In the genomic region with DNA sequence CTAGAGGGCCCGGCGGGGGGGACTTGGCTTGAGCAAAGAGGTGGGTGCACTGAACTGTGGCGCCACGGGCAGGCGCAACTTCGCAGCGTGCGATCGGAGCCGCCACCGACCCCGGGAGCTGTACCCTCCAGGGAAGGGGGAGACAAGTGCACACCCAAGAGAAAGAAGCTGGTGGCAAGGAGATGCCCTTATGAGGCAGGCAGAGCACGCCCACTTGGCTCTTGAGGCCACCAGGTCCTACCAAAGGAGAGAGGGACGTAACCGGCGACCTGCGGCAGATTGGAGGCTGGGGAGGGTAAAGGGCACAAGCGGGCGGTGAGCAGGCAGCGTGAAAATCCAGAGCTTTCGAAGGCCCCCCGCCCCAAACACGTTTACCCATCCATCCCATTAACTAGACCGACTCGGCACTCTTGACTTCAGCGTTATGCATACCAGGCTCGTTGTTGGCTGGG, we compare ENCODE assay signal across 8 cellular contexts. TPM values are rescaled to one million over a fixed set of nuclear protein-coding genes. Genes with fewer than 3 reads are reported as not detected.
A peak's percentile ranks its signal among the peaks of the same experiment; 100 is the strongest.
DNase-seq lines count a peak whose midpoint lies in the region; ATAC-seq and TF ChIP-seq lines count a peak whose summit lies in the region.

No MANE protein-coding gene starts in this region.

- H3K27me3 ChIP-seq in CD8-positive, alpha-beta T cell (ENCODE audit: insufficient read depth, low read length), result peaks cover 93% of the 10 kb centered on the region
- peaks cover 98% of the 10 kb centered on the region for H3K27me3 ChIP-seq in HUES48 (ENCODE audit: control insufficient read depth, insufficient read depth, low read length)
- H3K27me3 ChIP-seq in kidney epithelial cell (ENCODE audit: control insufficient read depth, insufficient read depth, low read length), result peaks cover 53% of the 10 kb centered on the region

- H3K4me3 ChIP-seq in CD8-positive, alpha-beta T cell (ENCODE audit: low read depth, low read length), result peak overlapping the region; percentile 44
- peak overlapping the region; percentile 60 for H3K4me3 ChIP-seq in HUES48 (ENCODE audit: low read depth, low read length)
- H3K4me3 ChIP-seq in kidney epithelial cell (ENCODE audit: low read depth, low read length), result peak overlapping the region; percentile 45

- intact Hi-C loops in CD8-positive, alpha-beta T cell (cut with DNase I, micrococcal nuclease), result loop anchor here (2.0 to 10.0 kb wide), 9 partner anchors 15 to 667 kb away; partner anchors contain the start of genes DCAF17 (in 1 of the 2), HAT1 (in 1 of the 2), METTL8 (in 1 of the 2) and PDK1 (in 1 of the 2)
- intact Hi-C loops in activated T-helper 2 cell treated with anti-CD3 and anti-CD28 coated beads, Interferon-gamma antibody, Interleukin-2, Interleukin-4, amounts not matched to agents 10 μg/mL and 5 μg/mL and 100 μg/mL, durations not matched to agents 14 hours and 24 hours and 36 hours (cut with micrococcal nuclease), result loop anchor here (1.0 to 2.0 kb wide), 3 partner anchors 9 to 503 kb away; partner anchors contain the start of gene DLX1

- POLR2A ChIA-PET in CD8-positive, alpha-beta T cell (lab: Charles Lee), result interaction anchor here (1.1 to 2.0 kb wide), 4 partner anchors 10 to 20 kb away, joined by 4 to 9 read pairs (median 6); partner anchors contain the start of gene DLX1

- TF ChIP-seq CTCF in CD8-positive, alpha-beta T cell (IDR thresholded peaks at IDR 0.05), result no peak
- TF ChIP-seq CTCF in kidney epithelial cell (IDR thresholded peaks at IDR 0.05; ENCODE audit: insufficient read depth, low read length, poor library complexity, severe bottlenecking) (no peak), omental fat pad (IDR thresholded peaks at IDR 0.05) (no peak)

- no peak overlapping the region for H3K27ac Mint-ChIP-seq in CD8-positive, alpha-beta T cell
- no peak overlapping the region for H3K27ac Mint-ChIP-seq in activated T-helper 2 cell treated with anti-CD3 and anti-CD28 coated beads, Interferon-gamma antibody, Interleukin-2, Interleukin-4, amounts not matched to agents 10 μg/mL and 5 μg/mL and 100 μg/mL, durations not matched to agents 14 hours and 24 hours and 36 hours

- no peak overlapping the region for H3K27ac ChIP-seq in CD8-positive, alpha-beta T cell (ENCODE audit: low read depth, low read length)
- no peak overlapping the region for H3K27ac ChIP-seq in HUES48 (ENCODE audit: low read depth, low read length)

- H3K9me3 Mint-ChIP-seq in CD8-positive, alpha-beta T cell, result no peaks in the 10 kb centered on the region
- no peaks in the 10 kb centered on the region for H3K9me3 Mint-ChIP-seq in activated T-helper 2 cell treated with anti-CD3 and anti-CD28 coated beads, Interferon-gamma antibody, Interleukin-2, Interleukin-4, amounts not matched to agents 10 μg/mL and 5 μg/mL and 100 μg/mL, durations not matched to agents 14 hours and 24 hours and 36 hours

- no peak overlapping the region for H3K9ac ChIP-seq in HUES48 (ENCODE audit: low read depth, low read length)

- H3K36me3 ChIP-seq in CD8-positive, alpha-beta T cell (ENCODE audit: insufficient read depth, low read length), result no peaks in the 10 kb centered on the region
- H3K36me3 ChIP-seq in HUES48 (ENCODE audit: control insufficient read depth, insufficient read depth, low read length) (no peaks in the 10 kb centered on the region), kidney epithelial cell (ENCODE audit: control insufficient read depth, insufficient read depth, low read length) (no peaks in the 10 kb centered on the region)

- peak; percentile 11 for ATAC-seq in CD8-positive, alpha-beta T cell
- ATAC-seq in GM18873 (IDR thresholded peaks at IDR 0.05; ENCODE audit: low FRiP score, unreplicated experiment), result no peak
- ATAC-seq in HG02981 (IDR thresholded peaks at IDR 0.05; ENCODE audit: unreplicated experiment), result no peak
- no peak for ATAC-seq in omental fat pad (ENCODE audit: low FRiP score)

- DNase-seq in CD8-positive, alpha-beta T cell, result peak in 1 of 7 experiments; percentile 65
- no peak for DNase-seq in activated T-helper 2 cell treated with anti-CD3 and anti-CD28 coated beads, Interferon-gamma antibody, Interleukin-2, Interleukin-4, amounts not matched to agents 10 μg/mL and 5 μg/mL and 100 μg/mL, durations not matched to agents 14 hours and 24 hours and 36 hours (ENCODE audit: low spot score)
- DNase-seq in kidney epithelial cell (ENCODE audit: low read depth) (no peak), amygdala (lab: John Stamatoyannopoulos, UW) (no peak), omental fat pad (ENCODE audit: low spot score) (no peak)

- no peaks in the 10 kb centered on the region for H3K9me3 ChIP-seq in CD8-positive, alpha-beta T cell (ENCODE audit: low read length)
- H3K9me3 ChIP-seq in HUES48 (ENCODE audit: control insufficient read depth, insufficient read depth, low read length), result no peaks in the 10 kb centered on the region

- H3K27me3 Mint-ChIP-seq in CD8-positive, alpha-beta T cell (ENCODE audit: low read depth), result peaks cover 62% of the 10 kb centered on the region
- peaks cover 68% of the 10 kb centered on the region for H3K27me3 Mint-ChIP-seq in activated T-helper 2 cell treated with anti-CD3 and anti-CD28 coated beads, Interferon-gamma antibody, Interleukin-2, Interleukin-4, amounts not matched to agents 10 μg/mL and 5 μg/mL and 100 μg/mL, durations not matched to agents 14 hours and 24 hours and 36 hours (ENCODE audit: low read depth)

- peaks cover 81% of the 10 kb centered on the region for H3K4me1 ChIP-seq in CD8-positive, alpha-beta T cell (ENCODE audit: insufficient read depth, low read length)
- H3K4me1 ChIP-seq in HUES48 (ENCODE audit: control insufficient read depth, insufficient read depth, low read length), result peaks cover 30% of the 10 kb centered on the region

- H3K36me3 Mint-ChIP-seq in CD8-positive, alpha-beta T cell, result no peaks in the 10 kb centered on the region
- H3K36me3 Mint-ChIP-seq in activated T-helper 2 cell treated with anti-CD3 and anti-CD28 coated beads, Interferon-gamma antibody, Interleukin-2, Interleukin-4, amounts not matched to agents 10 μg/mL and 5 μg/mL and 100 μg/mL, durations not matched to agents 14 hours and 24 hours and 36 hours (ENCODE audit: low read depth), result peaks cover 4% of the 10 kb centered on the region

- H3K4me1 Mint-ChIP-seq in CD8-positive, alpha-beta T cell (ENCODE audit: low read depth), result peaks cover 50% of the 10 kb centered on the region
- peaks cover 45% of the 10 kb centered on the region for H3K4me1 Mint-ChIP-seq in activated T-helper 2 cell treated with anti-CD3 and anti-CD28 coated beads, Interferon-gamma antibody, Interleukin-2, Interleukin-4, amounts not matched to agents 10 μg/mL and 5 μg/mL and 100 μg/mL, durations not matched to agents 14 hours and 24 hours and 36 hours (ENCODE audit: low read depth)

- CTCF ChIA-PET in CD8-positive, alpha-beta T cell (lab: Charles Lee), result interaction anchor here (1.0 to 1.9 kb wide), 5 partner anchors 10 to 360 kb away, joined by 3 to 8 read pairs (median 4); partner anchors contain the start of gene DLX1

- peak overlapping the region; percentile 80 for H3K4me3 Mint-ChIP-seq in CD8-positive, alpha-beta T cell
- H3K4me3 Mint-ChIP-seq in activated T-helper 2 cell treated with anti-CD3 and anti-CD28 coated beads, Interferon-gamma antibody, Interleukin-2, Interleukin-4, amounts not matched to agents 10 μg/mL and 5 μg/mL and 100 μg/mL, durations not matched to agents 14 hours and 24 hours and 36 hours (ENCODE audit: low read depth), result peak overlapping the region; percentile 77

RNA-seq across cellular contexts. Expression of gene DLX2, which starts 1.0 kb away (rescaled TPM):
- under 1 TPM in 1 of 2 experiments, not detected in 1; 0.14 TPM for total RNA-seq in CD8-positive, alpha-beta T cell
- total RNA-seq in activated T-helper 2 cell treated with anti-CD3 and anti-CD28 coated beads, Interferon-gamma antibody, Interleukin-2, Interleukin-4, amounts not matched to agents 10 μg/mL and 5 μg/mL and 100 μg/mL, durations not matched to agents 14 hours and 24 hours and 36 hours, result 0.14 TPM in 1 of 2 replicates, not detected in the other
- total RNA-seq in kidney epithelial cell, result 0.08 TPM in 1 of 2 replicates, not detected in the other
- total RNA-seq in omental fat pad, result not detected

RNA-seq across cellular contexts. Expression of gene DLX1, which starts 16.4 kb away (rescaled TPM):
- not detected for total RNA-seq in CD8-positive, alpha-beta T cell
- total RNA-seq in activated T-helper 2 cell treated with anti-CD3 and anti-CD28 coated beads, Interferon-gamma antibody, Interleukin-2, Interleukin-4, amounts not matched to agents 10 μg/mL and 5 μg/mL and 100 μg/mL, durations not matched to agents 14 hours and 24 hours and 36 hours, result 0.09 TPM in 1 of 2 replicates, not detected in the other
- total RNA-seq in kidney epithelial cell (0.17 TPM in 1 of 2 replicates, not detected in the other), omental fat pad (under 1 TPM in 1 of 4 donors, not detected in 3; 0.09 TPM)
